ENCODE assay signal across 1 cellular context in genomic region chr14:21268612-21269251, GRCh38.
TF ChIP-seq lines count a peak whose summit lies in the region.

No MANE protein-coding gene starts in this region.

TF ChIP-seq in HepG2, 621 proteins besides CTCF, POLR2A, EP300 and RAD21 (continued from another document and continues in another):
- TF ChIP-seq, protein P1, sequence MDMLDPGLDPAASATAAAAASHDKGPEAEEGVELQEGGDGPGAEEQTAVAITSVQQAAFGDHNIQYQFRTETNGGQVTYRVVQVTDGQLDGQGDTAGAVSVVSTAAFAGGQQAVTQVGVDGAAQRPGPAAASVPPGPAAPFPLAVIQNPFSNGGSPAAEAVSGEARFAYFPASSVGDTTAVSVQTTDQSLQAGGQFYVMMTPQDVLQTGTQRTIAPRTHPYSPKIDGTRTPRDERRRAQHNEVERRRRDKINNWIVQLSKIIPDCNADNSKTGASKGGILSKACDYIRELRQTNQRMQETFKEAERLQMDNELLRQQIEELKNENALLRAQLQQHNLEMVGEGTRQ (IDR thresholded peaks at IDR 0.05; ENCODE audit: low read depth, low read length) = no peak
- TF ChIP-seq, protein P1 (CRISPR knock-in tag; IDR thresholded peaks at IDR 0.05; ENCODE audit: borderline replicate concordance) = no peak; the same call in 1 of the 2 replicates
- TF ChIP-seq POLR2AphosphoS5 (IDR thresholded peaks at IDR 0.05; ENCODE audit: low read depth, low read length) (no peak), MAFG (CRISPR knock-in tag; IDR thresholded peaks at IDR 0.05) (no peak), ZNF558 (CRISPR knock-in tag; IDR thresholded peaks at IDR 0.05; ENCODE audit: borderline replicate concordance) (no peak), IRX3 (CRISPR knock-in tag; IDR thresholded peaks at IDR 0.05; ENCODE audit: borderline replicate concordance, low read depth) (no peak), MEIS2 (CRISPR knock-in tag; IDR thresholded peaks at IDR 0.05) (no peak), GFI1 (CRISPR knock-in tag; IDR thresholded peaks at IDR 0.05; ENCODE audit: borderline replicate concordance) (no peak), ZBTB34 (CRISPR knock-in tag; IDR thresholded peaks at IDR 0.05) (no peak), PAX8 (CRISPR knock-in tag; IDR thresholded peaks at IDR 0.05; ENCODE audit: borderline replicate concordance) (no peak), NFE2 (CRISPR knock-in tag; IDR thresholded peaks at IDR 0.05) (no peak), CAMTA2 (CRISPR knock-in tag; IDR thresholded peaks at IDR 0.05; ENCODE audit: borderline replicate concordance) (no peak), TBX3 (IDR thresholded peaks at IDR 0.05; ENCODE audit: borderline replicate concordance) (no peak), KLF9 (CRISPR knock-in tag; IDR thresholded peaks at IDR 0.05; ENCODE audit: low read depth) (no peak), XRCC5 (optimal IDR thresholded peaks at IDR 0.05; ENCODE audit: low read length) (peak; percentile 23), ZNF205 (CRISPR knock-in tag; IDR thresholded peaks at IDR 0.05) (no peak), ATM (IDR thresholded peaks at IDR 0.05; ENCODE audit: borderline replicate concordance) (no peak), ZNF615 (CRISPR knock-in tag; IDR thresholded peaks at IDR 0.05; ENCODE audit: borderline replicate concordance) (0 out of 2 replicates have a peak, but pooled peaks have one; percentile 71), PRDM15 (CRISPR knock-in tag; IDR thresholded peaks at IDR 0.05) (no peak), KMT2A (CRISPR knock-in tag; IDR thresholded peaks at IDR 0.05) (no peak), CENPX (CRISPR knock-in tag; IDR thresholded peaks at IDR 0.05) (no peak), FOSL2 (CRISPR knock-in tag; IDR thresholded peaks at IDR 0.05) (no peak), ZNF660 (CRISPR knock-in tag; IDR thresholded peaks at IDR 0.05; ENCODE audit: borderline replicate concordance, low read depth) (no peak), PRPF4 (IDR thresholded peaks at IDR 0.05; ENCODE audit: low read depth, low read length, poor library complexity, severe bottlenecking) (no peak), BHLHE40 (IDR thresholded peaks at IDR 0.05; ENCODE audit: low read length) (no peak), TAF1 (CRISPR knock-in tag; IDR thresholded peaks at IDR 0.05) (no peak), SALL1 (CRISPR knock-in tag; IDR thresholded peaks at IDR 0.05) (no peak), FOXA1 (IDR thresholded peaks at IDR 0.05) (no peak), FOXA1 (CRISPR knock-in tag; IDR thresholded peaks at IDR 0.05) (no peak), CERS6 (CRISPR knock-in tag; IDR thresholded peaks at IDR 0.05) (no peak), KAT7 (CRISPR knock-in tag; IDR thresholded peaks at IDR 0.05; ENCODE audit: borderline replicate concordance) (peak; percentile 3; the same call in 1 of the 2 replicates), NFKBIZ (CRISPR knock-in tag; IDR thresholded peaks at IDR 0.05) (no peak), HNF1A (IDR thresholded peaks at IDR 0.05; ENCODE audit: low read depth) (no peak), HNF1A (CRISPR knock-in tag; IDR thresholded peaks at IDR 0.05; ENCODE audit: borderline replicate concordance) (no peak)
- TF ChIP-seq, protein P2, sequence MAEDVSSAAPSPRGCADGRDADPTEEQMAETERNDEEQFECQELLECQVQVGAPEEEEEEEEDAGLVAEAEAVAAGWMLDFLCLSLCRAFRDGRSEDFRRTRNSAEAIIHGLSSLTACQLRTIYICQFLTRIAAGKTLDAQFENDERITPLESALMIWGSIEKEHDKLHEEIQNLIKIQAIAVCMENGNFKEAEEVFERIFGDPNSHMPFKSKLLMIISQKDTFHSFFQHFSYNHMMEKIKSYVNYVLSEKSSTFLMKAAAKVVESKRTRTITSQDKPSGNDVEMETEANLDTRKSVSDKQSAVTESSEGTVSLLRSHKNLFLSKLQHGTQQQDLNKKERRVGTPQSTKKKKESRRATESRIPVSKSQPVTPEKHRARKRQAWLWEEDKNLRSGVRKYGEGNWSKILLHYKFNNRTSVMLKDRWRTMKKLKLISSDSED (CRISPR knock-in tag; IDR thresholded peaks at IDR 0.05) = no peak
- TF ChIP-seq, protein P3, sequence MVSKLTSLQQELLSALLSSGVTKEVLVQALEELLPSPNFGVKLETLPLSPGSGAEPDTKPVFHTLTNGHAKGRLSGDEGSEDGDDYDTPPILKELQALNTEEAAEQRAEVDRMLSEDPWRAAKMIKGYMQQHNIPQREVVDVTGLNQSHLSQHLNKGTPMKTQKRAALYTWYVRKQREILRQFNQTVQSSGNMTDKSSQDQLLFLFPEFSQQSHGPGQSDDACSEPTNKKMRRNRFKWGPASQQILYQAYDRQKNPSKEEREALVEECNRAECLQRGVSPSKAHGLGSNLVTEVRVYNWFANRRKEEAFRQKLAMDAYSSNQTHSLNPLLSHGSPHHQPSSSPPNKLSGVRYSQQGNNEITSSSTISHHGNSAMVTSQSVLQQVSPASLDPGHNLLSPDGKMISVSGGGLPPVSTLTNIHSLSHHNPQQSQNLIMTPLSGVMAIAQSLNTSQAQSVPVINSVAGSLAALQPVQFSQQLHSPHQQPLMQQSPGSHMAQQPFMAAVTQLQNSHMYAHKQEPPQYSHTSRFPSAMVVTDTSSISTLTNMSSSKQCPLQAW (CRISPR knock-in tag; IDR thresholded peaks at IDR 0.05) = no peak
- TF ChIP-seq, protein P4, sequence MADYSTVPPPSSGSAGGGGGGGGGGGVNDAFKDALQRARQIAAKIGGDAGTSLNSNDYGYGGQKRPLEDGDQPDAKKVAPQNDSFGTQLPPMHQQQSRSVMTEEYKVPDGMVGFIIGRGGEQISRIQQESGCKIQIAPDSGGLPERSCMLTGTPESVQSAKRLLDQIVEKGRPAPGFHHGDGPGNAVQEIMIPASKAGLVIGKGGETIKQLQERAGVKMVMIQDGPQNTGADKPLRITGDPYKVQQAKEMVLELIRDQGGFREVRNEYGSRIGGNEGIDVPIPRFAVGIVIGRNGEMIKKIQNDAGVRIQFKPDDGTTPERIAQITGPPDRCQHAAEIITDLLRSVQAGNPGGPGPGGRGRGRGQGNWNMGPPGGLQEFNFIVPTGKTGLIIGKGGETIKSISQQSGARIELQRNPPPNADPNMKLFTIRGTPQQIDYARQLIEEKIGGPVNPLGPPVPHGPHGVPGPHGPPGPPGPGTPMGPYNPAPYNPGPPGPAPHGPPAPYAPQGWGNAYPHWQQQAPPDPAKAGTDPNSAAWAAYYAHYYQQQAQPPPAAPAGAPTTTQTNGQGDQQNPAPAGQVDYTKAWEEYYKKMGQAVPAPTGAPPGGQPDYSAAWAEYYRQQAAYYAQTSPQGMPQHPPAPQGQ (CRISPR knock-in tag; IDR thresholded peaks at IDR 0.05; ENCODE audit: borderline replicate concordance) = peak; percentile 69; the same call in 1 of the 2 replicates
- TF ChIP-seq, protein P5, sequence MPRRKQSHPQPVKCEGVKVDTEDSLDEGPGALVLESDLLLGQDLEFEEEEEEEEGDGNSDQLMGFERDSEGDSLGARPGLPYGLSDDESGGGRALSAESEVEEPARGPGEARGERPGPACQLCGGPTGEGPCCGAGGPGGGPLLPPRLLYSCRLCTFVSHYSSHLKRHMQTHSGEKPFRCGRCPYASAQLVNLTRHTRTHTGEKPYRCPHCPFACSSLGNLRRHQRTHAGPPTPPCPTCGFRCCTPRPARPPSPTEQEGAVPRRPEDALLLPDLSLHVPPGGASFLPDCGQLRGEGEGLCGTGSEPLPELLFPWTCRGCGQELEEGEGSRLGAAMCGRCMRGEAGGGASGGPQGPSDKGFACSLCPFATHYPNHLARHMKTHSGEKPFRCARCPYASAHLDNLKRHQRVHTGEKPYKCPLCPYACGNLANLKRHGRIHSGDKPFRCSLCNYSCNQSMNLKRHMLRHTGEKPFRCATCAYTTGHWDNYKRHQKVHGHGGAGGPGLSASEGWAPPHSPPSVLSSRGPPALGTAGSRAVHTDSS (CRISPR knock-in tag; conservative IDR thresholded peaks at IDR 0.05) = no peak
